ENCODE assay signal across 24 cellular contexts in genomic region chr7:132760241-132760616, GRCh38.
"Had no signal": no experiment of that assay in that cellular context is flagged by ENCODE, and none has a peak within 500 bp of the region (broad histone marks: within the 10 kb centered on the region; RNA-seq: fewer than 3 reads in every experiment).

No MANE protein-coding gene starts in this region.

- H3K9me3 ChIP-seq: ascending aorta, body of pancreas had no signal

- DNase-seq: activated CD4-positive, alpha-beta T cell treated with anti-CD3 and anti-CD28 coated beads for 48 hours; activated CD4-positive, alpha-beta T cell treated with anti-CD3 and anti-CD28 coated beads, Interleukin-2, amount 50 U/mL, for 4 hours; activated CD4-positive, CD25-positive, alpha-beta regulatory T cell treated with anti-CD3 and anti-CD28 coated beads, Interleukin-2, amount 50 U/mL, for 72 hours; activated CD8-positive, alpha-beta memory T cell treated with anti-CD3 and anti-CD28 coated beads, Interleukin-2, amount 50 U/mL, for 48 hours; activated CD8-positive, alpha-beta T cell treated with anti-CD3 and anti-CD28 coated beads, Interleukin-2, amount 10 ng/mL, durations not matched to agents 7 days and 5 days; activated naive CD4-positive, alpha-beta T cell treated with anti-CD3 and anti-CD28 coated beads, Interleukin-2, amount 50 U/mL, for 16 hours; activated naive CD8-positive, alpha-beta T cell treated with anti-CD3 and anti-CD28 coated beads, Interleukin-2, amount 10 ng/mL, durations not matched to agents 7 days and 5 days; activated T-cell treated with anti-CD3 and anti-CD28 coated beads, Interleukin-2, amount 50 U/mL, for 1 hour; amniotic stem cell; body of pancreas; central memory CD4-positive, alpha-beta T cell; Kasumi-1; NCI-H1105; NCI-H1436; NCI-H1694 treated with DMSO at 0.1 percent for 48 hours; NCI-H2029 treated with DMSO at 0.1 percent for 48 hours; NCI-H345; NCI-H510A treated with DMSO at 0.1 percent for 48 hours; NK-92 treated with Interleukin-12 subunit alpha and Interleukin-12 subunit beta, amount 100 ng/mL, for 24 hours had no signal

- ATAC-seq: activated CD8-positive, alpha-beta T cell treated with anti-CD3 and anti-CD28 coated beads, Interleukin-2, amount 10 ng/mL, durations not matched to agents 7 days and 5 days; body of pancreas; WTC11 had no signal

- H3K4me2 ChIP-seq: PC-9 had no signal

- H3K4me3 ChIP-seq: ascending aorta, body of pancreas, PC-9, SJSA1 had no signal

- H3K27ac ChIP-seq: ascending aorta, body of pancreas, PC-9, SJSA1 had no signal

- H3K4me1 ChIP-seq: ascending aorta had no signal

- FAIRE-seq: bronchial epithelial cell had no signal
